ENCODE assay signal across 8 cellular contexts in genomic region chr16:1420111-1420539, GRCh38. TPM values are rescaled to one million over a fixed set of nuclear protein-coding genes. Genes with fewer than 3 reads are reported as not detected.
DNase-seq lines count a peak whose midpoint lies in the region; ATAC-seq and TF ChIP-seq lines count a peak whose summit lies in the region.

No MANE protein-coding gene starts in this region.

- H3K27ac Mint-ChIP-seq in IgD-negative memory B cell (peak overlapping the region; percentile 95 to 99 (median 98)), chondrocyte (ENCODE audit: unreplicated experiment) (peak overlapping the region; percentile 85)
- peak overlapping the region; percentile 25 to 98 (median 98) for H3K27ac Mint-ChIP-seq in naive thymus-derived CD4-positive, alpha-beta T cell

- H3K36me3 ChIP-seq in cardiac muscle cell = no peaks in the 10 kb centered on the region
- H3K36me3 ChIP-seq in naive thymus-derived CD4-positive, alpha-beta T cell (ENCODE audit: control insufficient read depth in 2 of 3, insufficient read depth in 3 of 3, low read length in 3 of 3) = no peaks in the 10 kb centered on the region

- no peak for DNase-seq in cardiac muscle cell (ENCODE audit: low read depth in 1 of 2, low spot score in 1 of 2)
- no peak for DNase-seq in left cardiac atrium
- no peak for DNase-seq in chondrocyte (ENCODE audit: low spot score)
- peak in 1 of 9 donors; percentile 30 for DNase-seq in naive thymus-derived CD4-positive, alpha-beta T cell
- DNase-seq in HPDE6-E6E7 (ENCODE audit: extremely low spot score) = no peak
- DNase-seq in islet precursor cell = no peak

- POLR2A ChIA-PET in naive thymus-derived CD4-positive, alpha-beta T cell (lab: Charles Lee) = interaction anchor here (0.6 to 2.3 kb wide), 16 partner anchors 7 to 1763 kb away, joined by 3 to 18 read pairs (median 5); partner anchors contain the start of genes CRAMP1, IFT140, MAPK8IP3 and NUBP2

- no peaks in the 10 kb centered on the region for H3K36me3 Mint-ChIP-seq in IgD-negative memory B cell
- H3K36me3 Mint-ChIP-seq in chondrocyte (ENCODE audit: low read depth) = no peaks in the 10 kb centered on the region
- H3K36me3 Mint-ChIP-seq in naive thymus-derived CD4-positive, alpha-beta T cell = peaks cover 0 to 2% (median 0%) of the 10 kb centered on the region in 5 donors

- peaks cover 0 to 2% (median 0%) of the 10 kb centered on the region in 3 donors for H3K9me3 Mint-ChIP-seq in IgD-negative memory B cell
- H3K9me3 Mint-ChIP-seq in chondrocyte (ENCODE audit: low read depth) = no peaks in the 10 kb centered on the region
- no peaks in the 10 kb centered on the region for H3K9me3 Mint-ChIP-seq in naive thymus-derived CD4-positive, alpha-beta T cell

- no peaks in the 10 kb centered on the region for H3K9me3 ChIP-seq in cardiac muscle cell (ENCODE audit: low read depth)
- no peaks in the 10 kb centered on the region for H3K9me3 ChIP-seq in naive thymus-derived CD4-positive, alpha-beta T cell (ENCODE audit: control insufficient read depth in 2 of 3, low read length in 3 of 3)

- H3K27me3 ChIP-seq in cardiac muscle cell = no peaks in the 10 kb centered on the region
- H3K27me3 ChIP-seq in naive thymus-derived CD4-positive, alpha-beta T cell (ENCODE audit: control insufficient read depth in 2 of 2, insufficient read depth in 2 of 2, low read length in 2 of 2) = no peaks in the 10 kb centered on the region

- TF ChIP-seq CTCF in cardiac muscle cell (IDR thresholded peaks at IDR 0.05; ENCODE audit: low read depth, low read length) = no peak
- no peak for TF ChIP-seq CTCF in chondrocyte (IDR thresholded peaks at IDR 0.05)

- peak overlapping the region; percentile 93 for H3K4me3 ChIP-seq in cardiac muscle cell
- H3K4me3 ChIP-seq in naive thymus-derived CD4-positive, alpha-beta T cell (ENCODE audit: low read length) = peak overlapping the region; percentile 66

- CTCF ChIA-PET in naive thymus-derived CD4-positive, alpha-beta T cell (lab: Charles Lee) = interaction anchor here (1.3 kb wide), 1 partner anchor 12 kb away, joined by 5 read pairs; no protein-coding TSS in a partner anchor

- no peaks in the 10 kb centered on the region for H3K27me3 Mint-ChIP-seq in IgD-negative memory B cell
- H3K27me3 Mint-ChIP-seq in chondrocyte (ENCODE audit: low read depth) = no peaks in the 10 kb centered on the region
- peaks cover 0 to 5% (median 0%) of the 10 kb centered on the region in 5 donors for H3K27me3 Mint-ChIP-seq in naive thymus-derived CD4-positive, alpha-beta T cell

- H3K27ac ChIP-seq in cardiac muscle cell = peak overlapping the region; percentile 80
- peak overlapping the region; percentile 95 for H3K27ac ChIP-seq in naive thymus-derived CD4-positive, alpha-beta T cell (ENCODE audit: low read depth, low read length)

- H3K4me1 Mint-ChIP-seq in IgD-negative memory B cell (peaks cover 12 to 13% (median 13%) of the 10 kb centered on the region in 3 donors), chondrocyte (ENCODE audit: low read depth) (peaks cover 31% of the 10 kb centered on the region)
- peaks cover 4 to 31% (median 20%) of the 10 kb centered on the region in 7 donors for H3K4me1 Mint-ChIP-seq in naive thymus-derived CD4-positive, alpha-beta T cell

- intact Hi-C loops in left cardiac atrium (cut with DNase I) = no loop called here
- intact Hi-C loops in naive thymus-derived CD4-positive, alpha-beta T cell (cut with micrococcal nuclease) = loop anchor here (1.0 to 10.0 kb wide), 15 partner anchors 55 to 738 kb away; partner anchors contain the start of genes CLCN7 (in 2 of the 2), JPT2 (in 2 of the 2), NUBP2 (in 2 of the 2) and SPSB3 (in 2 of the 2)

- peaks cover 5% of the 10 kb centered on the region for H3K4me1 ChIP-seq in cardiac muscle cell (ENCODE audit: low read depth)
- H3K4me1 ChIP-seq in naive thymus-derived CD4-positive, alpha-beta T cell (ENCODE audit: control insufficient read depth in 2 of 2, insufficient read depth in 2 of 2, low read length in 2 of 2) = peaks cover 6 to 11% of the 10 kb centered on the region in 2 donors

- H3K4me3 Mint-ChIP-seq in IgD-negative memory B cell = peak overlapping the region; percentile 88 to 96 (median 95)
- H3K4me3 Mint-ChIP-seq in chondrocyte (ENCODE audit: unreplicated experiment) = peak overlapping the region; percentile 91
- H3K4me3 Mint-ChIP-seq in naive thymus-derived CD4-positive, alpha-beta T cell = peak overlapping the region; percentile 90 to 94 (median 92)

- no peak for ATAC-seq in left cardiac atrium
- ATAC-seq in naive thymus-derived CD4-positive, alpha-beta T cell = no peak
- ATAC-seq in HG02970 (IDR thresholded peaks at IDR 0.05; ENCODE audit: low FRiP score, unreplicated experiment) = no peak

RNA-seq across cellular contexts. Expression of gene UQCC4, which starts 0.4 kb away (rescaled TPM):
- total RNA-seq in cardiac muscle cell = 14.3 and 18.6 TPM in 2 replicates
- 24.6 and 36.2 TPM in 2 replicates for polyA plus RNA-seq in cardiac muscle cell
- total RNA-seq in left cardiac atrium = 10 to 100 TPM; 10.0 to 13.0 TPM
- 37.0 TPM for polyA plus RNA-seq in IgD-negative memory B cell
- total RNA-seq in chondrocyte = 7.9 to 11.0 TPM (median 9.3 TPM) in 3 replicates
- 10 to 100 TPM in 2 of 5 experiments, 1 to 10 TPM in 3; 7.8 to 11.9 (median 9.7) TPM for total RNA-seq in naive thymus-derived CD4-positive, alpha-beta T cell
- 10 to 100 TPM; 37.3 to 45.2 TPM for polyA plus RNA-seq in naive thymus-derived CD4-positive, alpha-beta T cell

RNA-seq across cellular contexts. Expression of gene UNKL, which starts 5.6 kb away (rescaled TPM):
- total RNA-seq in cardiac muscle cell = 19.5 and 35.7 TPM in 2 replicates
- polyA plus RNA-seq in cardiac muscle cell = 16.5 and 20.5 TPM in 2 replicates
- total RNA-seq in left cardiac atrium = 10 to 100 TPM in 1 of 2 donors, 1 to 10 TPM in 1; 6.4 to 13.6 TPM
- polyA plus RNA-seq in IgD-negative memory B cell = 9.2 TPM
- 12.3 to 16.1 TPM (median 12.6 TPM) in 3 replicates for total RNA-seq in chondrocyte
- 100 to 1,000 TPM in 2 of 5 experiments, 10 to 100 TPM in 3; 42.9 to 152 (median 98.5) TPM for total RNA-seq in naive thymus-derived CD4-positive, alpha-beta T cell
- polyA plus RNA-seq in naive thymus-derived CD4-positive, alpha-beta T cell = 10 to 100 TPM in 1 of 2 donors, 1 to 10 TPM in 1; 4.0 to 10.6 TPM

RNA-seq across cellular contexts. Expression of gene PERCC1, which starts 10.8 kb away (rescaled TPM):
- total RNA-seq in cardiac muscle cell = 0.18 TPM in 1 of 2 replicates, not detected in the other
- polyA plus RNA-seq in cardiac muscle cell = not detected in 2 replicates
- not detected for total RNA-seq in left cardiac atrium
- polyA plus RNA-seq in IgD-negative memory B cell = not detected
- not detected in 3 replicates for total RNA-seq in chondrocyte
- total RNA-seq in naive thymus-derived CD4-positive, alpha-beta T cell = 1 to 10 TPM in 2 of 5 experiments, under 1 TPM in 2, not detected in 1; 0.77 to 3.4 (median 1.7) TPM
- polyA plus RNA-seq in naive thymus-derived CD4-positive, alpha-beta T cell = not detected

RNA-seq across cellular contexts. Expression of gene CCDC154, which starts 24.2 kb away (rescaled TPM):
- total RNA-seq in cardiac muscle cell (0.32 and 1.5 TPM in 2 replicates), left cardiac atrium (1 to 10 TPM in 1 of 2 donors, under 1 TPM in 1; 0.68 to 1.1 TPM), chondrocyte (0.51 to 2.0 TPM (median 1.3 TPM) in 3 replicates)
- polyA plus RNA-seq in cardiac muscle cell (0.49 and 0.64 TPM in 2 replicates), IgD-negative memory B cell (1.5 TPM)
- total RNA-seq in naive thymus-derived CD4-positive, alpha-beta T cell = 10 to 100 TPM in 2 of 5 experiments, 1 to 10 TPM in 3; 3.6 to 19.1 (median 8.9) TPM
- polyA plus RNA-seq in naive thymus-derived CD4-positive, alpha-beta T cell = not detected

RNA-seq across cellular contexts. Expression of gene CLCN7, which starts 54.7 kb away (rescaled TPM):
- total RNA-seq in cardiac muscle cell (50.1 and 86.2 TPM in 2 replicates), left cardiac atrium (10 to 100 TPM; 43.0 to 49.7 TPM), chondrocyte (81.7 to 97.0 TPM (median 95.2 TPM) in 3 replicates)
- polyA plus RNA-seq in cardiac muscle cell (47.0 and 57.6 TPM in 2 replicates), IgD-negative memory B cell (102 TPM)
- total RNA-seq in naive thymus-derived CD4-positive, alpha-beta T cell = 100 to 1,000 TPM in 4 of 5 experiments, 10 to 100 TPM in 1; 74.8 to 140 (median 115) TPM
- 10 to 100 TPM; 17.0 to 35.1 TPM for polyA plus RNA-seq in naive thymus-derived CD4-positive, alpha-beta T cell

Comparison
In these comparisons a context has a peak if more than half of its experiments do, and no peak if none do; other contexts are left out.
1. intact Hi-C loops: an anchor here in naive thymus-derived CD4-positive, alpha-beta T cell (1.0 to 10.0 kb wide); none called in left cardiac atrium.